ENCODE assay signal across 12 cellular contexts in the genomic region with DNA sequence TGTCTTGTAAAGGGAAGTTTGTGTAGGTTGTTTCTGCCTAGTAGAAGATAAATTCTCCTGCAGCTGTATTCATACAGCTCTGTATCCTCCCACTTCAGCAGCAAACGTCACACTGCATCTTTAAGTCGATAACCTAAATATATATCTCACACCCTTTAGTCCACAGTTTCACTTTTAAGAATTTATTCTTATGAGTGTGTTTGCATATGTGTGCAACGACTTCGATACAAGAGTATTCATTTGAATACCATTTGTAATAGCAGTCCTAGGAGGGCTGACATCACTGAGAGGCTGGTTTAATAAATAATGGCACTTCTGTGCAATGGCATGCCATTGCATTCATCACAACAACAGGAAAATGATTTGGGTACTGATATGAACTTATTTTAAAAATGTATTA.
DNase-seq lines count a peak whose midpoint lies in the region; ATAC-seq, FAIRE-seq and TF ChIP-seq lines count a peak whose summit lies in the region.
"Had no signal": no experiment of that assay in that cellular context is flagged by ENCODE, and none has a peak within 500 bp of the region (broad histone marks: within the 10 kb centered on the region; RNA-seq: fewer than 3 reads in every experiment).

No MANE protein-coding gene starts in this region.

- H3K36me3 Mint-ChIP-seq in T-cell, result no peaks in the 10 kb centered on the region

- H3K27me3 ChIP-seq in ovary (no peaks in the 10 kb centered on the region), smooth muscle cell (ENCODE audit: low read depth) (no peaks in the 10 kb centered on the region)

- no peaks in the 10 kb centered on the region for H3F3A ChIP-seq in smooth muscle cell (ENCODE audit: low read depth)

- H3K9me3 Mint-ChIP-seq in T-cell, result no peaks in the 10 kb centered on the region
- H3K9me3 Mint-ChIP-seq: activated T-helper 2 cell treated with anti-CD3 and anti-CD28 coated beads, Interferon-gamma antibody, Interleukin-2, Interleukin-4, amounts not matched to agents 10 μg/mL and 5 μg/mL and 100 μg/mL, durations not matched to agents 14 hours and 24 hours and 36 hours had no signal

- H3K4me1 ChIP-seq in ovary (ENCODE audit: insufficient read depth), result no peaks in the 10 kb centered on the region
- H3K4me1 ChIP-seq in smooth muscle cell (ENCODE audit: low read depth), result peaks cover under 1% of the 10 kb centered on the region
- H3K4me1 ChIP-seq: left ventricle myocardium inferior, psoas muscle had no signal

- WGBS in ovary, 3 donors, result 35 to 55% (median 43%) methylated on average over 4 of the region's 4 CpGs
- 92% methylated on average over 4 of the region's 4 CpGs for WGBS in smooth muscle cell (ENCODE audit: low lambda C conversion rate)

- no peak overlapping the region for H2AFZ ChIP-seq in smooth muscle cell (ENCODE audit: low read depth)

- TF ChIP-seq EP300 in ovary (IDR thresholded peaks at IDR 0.05), result no peak

- H3K4me3 Mint-ChIP-seq in T-cell, result no peak overlapping the region

- peak; percentile 89 for FAIRE-seq in GM19239 (lab: Jason Lieb, UNC)

- intact Hi-C loops in ovary (cut with DNase I), result no loop called here

- H3K79me2 ChIP-seq in smooth muscle cell (ENCODE audit: low read depth), result no peaks in the 10 kb centered on the region

- POLR2A ChIA-PET in GM10248 (lab: Yijun Ruan, JAX) (no interaction called here), T-cell (lab: Charles Lee) (interaction anchor here in 1 of 2 donors (0.8 kb wide), 1 partner anchor 19 kb away, joined by 5 read pairs; no protein-coding TSS in a partner anchor)

- CTCF ChIA-PET in GM10248 (lab: Yijun Ruan, JAX), result interaction anchor here (0.9 to 4.0 kb wide), 5 partner anchors 10 to 48 kb away, joined by 3 to 16 read pairs (median 4); no protein-coding TSS in a partner anchor
- CTCF ChIA-PET in T-cell (lab: Charles Lee), result interaction anchor here (0.6 to 0.7 kb wide), 2 partner anchors 12 to 13 kb away, joined by 3 to 6 read pairs; no protein-coding TSS in a partner anchor

- H3K4me2 ChIP-seq in smooth muscle cell, result no peak overlapping the region

- TF ChIP-seq CTCF in GM10248 (IDR thresholded peaks at IDR 0.05; ENCODE audit: control extremely low read depth, extremely low read depth, low read depth, missing control alignments) (no peak), ovary (IDR thresholded peaks at IDR 0.05) (no peak), smooth muscle cell (IDR thresholded peaks at IDR 0.05; ENCODE audit: borderline replicate concordance, insufficient read depth, poor library complexity, severe bottlenecking) (no peak)

- H3K9me3 ChIP-seq in ovary, result no peaks in the 10 kb centered on the region
- H3K9me3 ChIP-seq in smooth muscle cell (replicated peaks; ENCODE audit: low read depth), result no peaks in the 10 kb centered on the region
- H3K9me3 ChIP-seq: left ventricle myocardium inferior, psoas muscle had no signal

- H3K4me1 Mint-ChIP-seq in T-cell, result peaks cover 0 to 4% (median 2%) of the 10 kb centered on the region in 3 donors

- H4K20me1 ChIP-seq in smooth muscle cell (ENCODE audit: low read depth), result no peaks in the 10 kb centered on the region

- H3K9ac ChIP-seq in smooth muscle cell (ENCODE audit: low read depth), result no peak overlapping the region

- no peaks in the 10 kb centered on the region for H3K27me3 Mint-ChIP-seq in T-cell

- H3K4me3 ChIP-seq in ovary (no peak overlapping the region), smooth muscle cell (no peak overlapping the region)
- H3K4me3 ChIP-seq: left ventricle myocardium inferior, psoas muscle had no signal

- peak; percentile 59 for ATAC-seq in HG02840 (IDR thresholded peaks at IDR 0.05; ENCODE audit: low FRiP score, unreplicated experiment)
- ATAC-seq in HG03565 (IDR thresholded peaks at IDR 0.05; ENCODE audit: unreplicated experiment), result peak; percentile 76
- no peak for ATAC-seq in T-cell (replicated peaks in 1 of 4)
- ATAC-seq: psoas muscle had no signal

- DNase-seq in GM10248 (ENCODE audit: extremely low spot score) (peak; percentile 53), GM19239 (ENCODE audit: insufficient read length, low spot score) (no peak), T-cell (no peak), ovary (no peak), smooth muscle cell (lab: John Stamatoyannopoulos, UW; ENCODE audit: unreplicated experiment) (no peak)
- DNase-seq in stimulated activated CD4-positive, alpha-beta T cell treated with anti-CD3 and anti-CD28 coated beads, Interleukin-2, amount 100 ng/mL, for 24 hours, result no peak
- DNase-seq: GF-D8, left ventricle myocardium inferior, psoas muscle had no signal

- H3K36me3 ChIP-seq in ovary (no peaks in the 10 kb centered on the region), smooth muscle cell (ENCODE audit: low read depth) (no peaks in the 10 kb centered on the region)
- H3K36me3 ChIP-seq: left ventricle myocardium inferior had no signal

- no peak overlapping the region for H3K27ac ChIP-seq in ovary
- H3K27ac ChIP-seq in smooth muscle cell (ENCODE audit: low read depth), result no peak overlapping the region
- H3K27ac ChIP-seq: left ventricle myocardium inferior, psoas muscle had no signal

- no peak overlapping the region for H3K27ac Mint-ChIP-seq in T-cell
- H3K27ac Mint-ChIP-seq: activated T-helper 2 cell treated with anti-CD3 and anti-CD28 coated beads, Interferon-gamma antibody, Interleukin-2, Interleukin-4, amounts not matched to agents 10 μg/mL and 5 μg/mL and 100 μg/mL, durations not matched to agents 14 hours and 24 hours and 36 hours had no signal

- no peak for TF ChIP-seq POLR2A in ovary (IDR thresholded peaks at IDR 0.05)

Comparison
In these comparisons a context has a peak if more than half of its experiments do, and no peak if none do; other contexts are left out.
1. ATAC-seq: peak in HG02840 (single experiment) and HG03565 (single experiment); none in T-cell (0 of 4).